ENCODE assay signal across 18 cellular contexts in genomic region chr11:88807349-88807748, GRCh38.
DNase-seq lines count a peak whose midpoint lies in the region; ATAC-seq lines count a peak whose summit lies in the region.
"Had no signal": no experiment of that assay in that cellular context is flagged by ENCODE, and none has a peak within 500 bp of the region (broad histone marks: within the 10 kb centered on the region; RNA-seq: fewer than 3 reads in every experiment).

No MANE protein-coding gene starts in this region.

- no peaks in the 10 kb centered on the region for H3K27me3 ChIP-seq in mesendoderm (ENCODE audit: insufficient read depth, low read length, poor library complexity)
- H3K27me3 ChIP-seq: BE2C had no signal

- H3K4me1 ChIP-seq in mesendoderm (ENCODE audit: control insufficient read depth, low read depth, low read length), result no peaks in the 10 kb centered on the region
- H3K4me1 ChIP-seq: A549, BE2C had no signal

- H3K9ac ChIP-seq in mesendoderm (ENCODE audit: low read length), result no peak overlapping the region
- H3K9ac ChIP-seq: GM23248 had no signal

- no CpG with 5 or more reads among the region's 1 CpG for WGBS in mesendoderm (ENCODE audit: extremely low coverage, insufficient coverage, low lambda C conversion rate)

- no peaks in the 10 kb centered on the region for H3K36me3 ChIP-seq in mesendoderm (ENCODE audit: control insufficient read depth, insufficient read depth, low read length)
- H3K36me3 ChIP-seq: BE2C had no signal

- H4K8ac ChIP-seq in mesendoderm (ENCODE audit: low read depth, low read length), result no peak overlapping the region

- no peak overlapping the region for H3K27ac ChIP-seq in mesendoderm (ENCODE audit: low read depth, low read length)
- H3K27ac ChIP-seq: A549, C4-2B, GM23248 had no signal

- no peak overlapping the region for H2BK15ac ChIP-seq in mesendoderm (replicated peaks; ENCODE audit: low read depth)

- H3K4me2 ChIP-seq in mesendoderm (ENCODE audit: low read length), result no peak overlapping the region
- H3K4me2 ChIP-seq: A549 had no signal

- no peak overlapping the region for H2BK120ac ChIP-seq in mesendoderm (ENCODE audit: low read depth, low read length)

- H4K5ac ChIP-seq in mesendoderm (ENCODE audit: low read length), result no peak overlapping the region

- peak; percentile 63 for ATAC-seq in GM18907 (IDR thresholded peaks at IDR 0.05; ENCODE audit: unreplicated experiment)
- peak; percentile 76 for ATAC-seq in HG02610 (IDR thresholded peaks at IDR 0.05; ENCODE audit: unreplicated experiment)
- peak; percentile 56 for ATAC-seq in HG03442 (IDR thresholded peaks at IDR 0.05; ENCODE audit: unreplicated experiment)
- no peak for ATAC-seq in GM21737 (IDR thresholded peaks at IDR 0.05; ENCODE audit: unreplicated experiment)
- ATAC-seq: A549, HCT116 had no signal

- DNase-seq in mesendoderm (peak; percentile 8), DMS79 (lab: John Stamatoyannopoulos, UW) (no peak), GF-D8 (lab: John Stamatoyannopoulos, UW) (no peak), T-helper 9 cell (no peak)
- DNase-seq: BE2C; CD4-positive, alpha-beta memory T cell; DMS79 treated with DMSO at 0.1 percent for 48 hours; GM23248; IMR-90; Kasumi-1; KBM-7 had no signal

- no peak overlapping the region for H3K4me3 ChIP-seq in mesendoderm (ENCODE audit: low read length)
- H3K4me3 ChIP-seq: A549, GM23248 had no signal

- no peak overlapping the region for H3K4ac ChIP-seq in mesendoderm (ENCODE audit: low read depth, low read length)

- H3K18ac ChIP-seq in mesendoderm (ENCODE audit: low read length), result no peak overlapping the region

- H3K56ac ChIP-seq in mesendoderm (ENCODE audit: low read length), result no peak overlapping the region

- no peaks in the 10 kb centered on the region for H3K79me2 ChIP-seq in mesendoderm (ENCODE audit: control insufficient read depth, insufficient read depth, low read length)

- H2AK5ac ChIP-seq in mesendoderm (ENCODE audit: low read length), result no peak overlapping the region

- H2BK5ac ChIP-seq in mesendoderm (ENCODE audit: low read length), result no peak overlapping the region

- H3K23ac ChIP-seq in mesendoderm (ENCODE audit: low read length), result no peak overlapping the region

- no peaks in the 10 kb centered on the region for H3K79me1 ChIP-seq in mesendoderm (ENCODE audit: low read length)
